16 cellular contexts compared by ENCODE assay signal in the genomic region with DNA sequence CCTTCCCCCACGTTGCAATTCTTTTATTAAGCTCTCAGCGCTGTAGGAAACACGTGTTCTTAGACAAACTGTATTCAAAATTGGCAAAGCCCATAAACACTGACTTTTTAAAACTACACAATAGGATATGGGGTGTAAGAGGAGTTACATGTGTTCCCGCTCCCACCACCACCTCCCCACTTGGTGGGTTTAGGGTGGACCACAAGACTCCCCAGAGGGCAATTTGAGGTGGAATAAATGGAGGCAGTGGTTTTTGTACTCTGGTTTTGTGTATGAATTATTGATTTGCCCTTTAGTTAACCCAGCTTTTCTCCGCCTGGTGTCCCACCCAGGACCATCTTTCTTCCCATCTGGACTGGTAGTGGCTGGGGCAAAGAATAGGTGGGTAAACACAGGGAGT. TPM values are rescaled to one million over a fixed set of nuclear protein-coding genes. Genes with fewer than 3 reads are reported as not detected.
A peak's percentile ranks its signal among the peaks of the same experiment; 100 is the strongest.
DNase-seq lines count a peak whose midpoint lies in the region; ATAC-seq and TF ChIP-seq lines count a peak whose summit lies in the region.
"Had no signal": no experiment of that assay in that cellular context is flagged by ENCODE, and none has a peak within 500 bp of the region (broad histone marks: within the 10 kb centered on the region; RNA-seq: fewer than 3 reads in every experiment).

No MANE protein-coding gene starts in this region.

- H3K27ac ChIP-seq in BLaER1 treated with 17β-estradiol and CSF1 and Interleukin-3, amounts not matched to agents 10 nM and 100 nM, result no peak overlapping the region

- H3K9ac ChIP-seq in BLaER1 treated with 17β-estradiol and CSF1 and Interleukin-3, amounts not matched to agents 10 nM and 100 nM, result no peak overlapping the region

- H3K27ac Mint-ChIP-seq in activated CD8-positive, alpha-beta T cell treated with anti-CD3 and anti-CD28 coated beads for 36 hours, result peak overlapping the region; percentile 5
- H3K27ac Mint-ChIP-seq in activated CD8-positive, alpha-beta T cell treated with anti-CD3 and anti-CD28 coated beads, Interleukin-2, amount 10 ng/mL, durations not matched to agents 7 days and 5 days, result no peak overlapping the region
- H3K27ac Mint-ChIP-seq in glutamatergic neuron (ENCODE audit: unreplicated experiment), result no peak overlapping the region
- H3K27ac Mint-ChIP-seq: B cell had no signal

- intact Hi-C loops in activated CD8-positive, alpha-beta T cell treated with anti-CD3 and anti-CD28 coated beads for 36 hours (cut with micrococcal nuclease), result no loop called here

- no peak for TF ChIP-seq CTCF in activated CD8-positive, alpha-beta T cell treated with anti-CD3 and anti-CD28 coated beads for 36 hours (IDR thresholded peaks at IDR 0.05)
- TF ChIP-seq CTCF in glutamatergic neuron (IDR thresholded peaks at IDR 0.05; ENCODE audit: partially characterized antibody, unreplicated experiment), result no peak

- peaks cover 0 to 76% (median 60%) of the 10 kb centered on the region in 11 experiments; a peak in 17 of 22 replicates for H4K20me1 ChIP-seq in BLaER1 treated with 17β-estradiol and CSF1 and Interleukin-3, amounts not matched to agents 10 nM and 100 nM

- peaks cover 38% of the 10 kb centered on the region for H3K4me1 Mint-ChIP-seq in activated CD8-positive, alpha-beta T cell treated with anti-CD3 and anti-CD28 coated beads for 36 hours (ENCODE audit: low read depth)
- H3K4me1 Mint-ChIP-seq in activated CD8-positive, alpha-beta T cell treated with anti-CD3 and anti-CD28 coated beads, Interleukin-2, amount 10 ng/mL, durations not matched to agents 7 days and 5 days (ENCODE audit: low read depth), result peaks cover 49% of the 10 kb centered on the region
- peaks cover 25% of the 10 kb centered on the region for H3K4me1 Mint-ChIP-seq in glutamatergic neuron (ENCODE audit: low read depth, unreplicated experiment)

- H3K9me3 Mint-ChIP-seq in activated CD8-positive, alpha-beta T cell treated with anti-CD3 and anti-CD28 coated beads for 36 hours, result no peaks in the 10 kb centered on the region
- H3K9me3 Mint-ChIP-seq in activated CD8-positive, alpha-beta T cell treated with anti-CD3 and anti-CD28 coated beads, Interleukin-2, amount 10 ng/mL, durations not matched to agents 7 days and 5 days (ENCODE audit: insufficient read depth), result no peaks in the 10 kb centered on the region
- H3K9me3 Mint-ChIP-seq in glutamatergic neuron (ENCODE audit: unreplicated experiment), result peaks cover 13% of the 10 kb centered on the region
- H3K9me3 Mint-ChIP-seq: CD8-positive, alpha-beta memory T cell had no signal

- H3K27me3 Mint-ChIP-seq in activated CD8-positive, alpha-beta T cell treated with anti-CD3 and anti-CD28 coated beads for 36 hours, result no peaks in the 10 kb centered on the region
- H3K27me3 Mint-ChIP-seq in activated CD8-positive, alpha-beta T cell treated with anti-CD3 and anti-CD28 coated beads, Interleukin-2, amount 10 ng/mL, durations not matched to agents 7 days and 5 days (ENCODE audit: low read depth), result no peaks in the 10 kb centered on the region
- H3K27me3 Mint-ChIP-seq in glutamatergic neuron (ENCODE audit: unreplicated experiment), result peaks cover 7% of the 10 kb centered on the region
- H3K27me3 Mint-ChIP-seq: B cell had no signal

- POLR2A ChIA-PET in activated CD8-positive, alpha-beta T cell treated with anti-CD3 and anti-CD28 coated beads for 36 hours (lab: Charles Lee), result no interaction called here
- POLR2A ChIA-PET in activated CD8-positive, alpha-beta T cell treated with anti-CD3 and anti-CD28 coated beads, Interleukin-2, amount 10 ng/mL, durations not matched to agents 7 days and 5 days (lab: Charles Lee), result no interaction called here

- H3K36me3 Mint-ChIP-seq in activated CD8-positive, alpha-beta T cell treated with anti-CD3 and anti-CD28 coated beads for 36 hours (ENCODE audit: low read depth), result peaks cover 41% of the 10 kb centered on the region
- H3K36me3 Mint-ChIP-seq in activated CD8-positive, alpha-beta T cell treated with anti-CD3 and anti-CD28 coated beads, Interleukin-2, amount 10 ng/mL, durations not matched to agents 7 days and 5 days (ENCODE audit: low read depth), result peaks cover 43% of the 10 kb centered on the region
- peaks cover 5% of the 10 kb centered on the region for H3K36me3 Mint-ChIP-seq in glutamatergic neuron (ENCODE audit: unreplicated experiment)

- CTCF ChIA-PET in activated CD8-positive, alpha-beta T cell treated with anti-CD3 and anti-CD28 coated beads for 36 hours (lab: Charles Lee), result interaction anchor here (0.8 to 4.2 kb wide), 2 partner anchors 7 to 10 kb away, joined by 3 to 44 read pairs; no protein-coding TSS in a partner anchor
- CTCF ChIA-PET in activated CD8-positive, alpha-beta T cell treated with anti-CD3 and anti-CD28 coated beads, Interleukin-2, amount 10 ng/mL, durations not matched to agents 7 days and 5 days (lab: Charles Lee), result interaction anchor here (1.8 kb wide), 1 partner anchor 14 kb away, joined by 4 read pairs; no protein-coding TSS in a partner anchor

- H3K4me3 Mint-ChIP-seq in activated CD8-positive, alpha-beta T cell treated with anti-CD3 and anti-CD28 coated beads for 36 hours, result no peak overlapping the region
- H3K4me3 Mint-ChIP-seq in activated CD8-positive, alpha-beta T cell treated with anti-CD3 and anti-CD28 coated beads, Interleukin-2, amount 10 ng/mL, durations not matched to agents 7 days and 5 days, result no peak overlapping the region
- H3K4me3 Mint-ChIP-seq in glutamatergic neuron (ENCODE audit: unreplicated experiment), result peak overlapping the region; percentile 26
- H3K4me3 Mint-ChIP-seq: B cell had no signal

- H3K9me3 ChIP-seq in BLaER1 treated with 17β-estradiol and CSF1 and Interleukin-3, amounts not matched to agents 10 nM and 100 nM (replicated peaks in 1 of 11), result no peaks in the 10 kb centered on the region

- ATAC-seq in activated CD8-positive, alpha-beta T cell treated with anti-CD3 and anti-CD28 coated beads for 36 hours, result no peak
- no peak for ATAC-seq in activated CD8-positive, alpha-beta T cell treated with anti-CD3 and anti-CD28 coated beads, Interleukin-2, amount 10 ng/mL, durations not matched to agents 7 days and 5 days
- ATAC-seq: Right ventricle myocardium inferior had no signal

- no peak for DNase-seq in activated CD8-positive, alpha-beta T cell treated with anti-CD3 and anti-CD28 coated beads for 36 hours
- no peak for DNase-seq in activated CD8-positive, alpha-beta T cell treated with anti-CD3 and anti-CD28 coated beads, Interleukin-2, amount 10 ng/mL, durations not matched to agents 7 days and 5 days
- DNase-seq in NCI-H187 (lab: John Stamatoyannopoulos, UW) (peak; percentile 29 to 44), glutamatergic neuron (no peak), C1 segment of cervical spinal cord (lab: John Stamatoyannopoulos, UW) (no peak), COR-L47 (lab: John Stamatoyannopoulos, UW) (no peak)
- DNase-seq in central memory CD4-positive, alpha-beta T cell, result no peak
- DNase-seq: CD8-positive, alpha-beta memory T cell; KG1; NCI-H1417 treated with DMSO at 0.1 percent for 48 hours; NCI-H2029 had no signal

- H3K27me3 ChIP-seq in BLaER1 treated with 17β-estradiol and CSF1 and Interleukin-3, amounts not matched to agents 10 nM and 100 nM, result peaks cover 22 to 30% (median 24%) of the 10 kb centered on the region in 11 experiments

- peaks cover 52 to 69% (median 60%) of the 10 kb centered on the region in 10 experiments for H3K4me1 ChIP-seq in BLaER1 treated with 17β-estradiol and CSF1 and Interleukin-3, amounts not matched to agents 10 nM and 100 nM

- peaks cover 0 to 33% (median 16%) of the 10 kb centered on the region in 11 experiments; a peak in 13 of 22 replicates for H3K36me3 ChIP-seq in BLaER1 treated with 17β-estradiol and CSF1 and Interleukin-3, amounts not matched to agents 10 nM and 100 nM

- 0 out of 20 replicates have a peak overlapping the region, but pooled peaks of 1 of the 10 experiments have one; percentile 3 for H3K4me3 ChIP-seq in BLaER1 treated with 17β-estradiol and CSF1 and Interleukin-3, amounts not matched to agents 10 nM and 100 nM

- peak overlapping the region; percentile 85 to 98 (median 95) for H3K4me2 ChIP-seq in BLaER1 treated with 17β-estradiol and CSF1 and Interleukin-3, amounts not matched to agents 10 nM and 100 nM

RNA-seq across cellular contexts. Expression of a gene that starts 3.7 kb away (rescaled TPM):
- 100 to 1,000 TPM; 127 to 128 TPM for total RNA-seq in activated CD8-positive, alpha-beta T cell treated with anti-CD3 and anti-CD28 coated beads for 36 hours
- 10 to 100 TPM; 88.1 to 89.6 TPM for total RNA-seq in activated CD8-positive, alpha-beta T cell treated with anti-CD3 and anti-CD28 coated beads, Interleukin-2, amount 10 ng/mL, durations not matched to agents 7 days and 5 days
- 48.7 TPM for total RNA-seq in glutamatergic neuron (ENCODE audit: unreplicated experiment)

RNA-seq across cellular contexts. Expression of a gene that starts 38.9 kb away (rescaled TPM):
- not detected for total RNA-seq in activated CD8-positive, alpha-beta T cell treated with anti-CD3 and anti-CD28 coated beads for 36 hours
- not detected for total RNA-seq in activated CD8-positive, alpha-beta T cell treated with anti-CD3 and anti-CD28 coated beads, Interleukin-2, amount 10 ng/mL, durations not matched to agents 7 days and 5 days
- total RNA-seq in glutamatergic neuron (ENCODE audit: unreplicated experiment), result 2.7 TPM
- total RNA-seq: B cell; CD8-positive, alpha-beta memory T cell; NCI-H460; SK-MEL-5 had no signal

Comparison
In these comparisons a context has a peak if more than half of its experiments do, and no peak if none do; other contexts are left out.
1. DNase-seq: peak in NCI-H187 (2 of 2); none in activated CD8-positive, alpha-beta T cell treated with anti-CD3 and anti-CD28 coated beads for 36 hours (single experiment), activated CD8-positive, alpha-beta T cell treated with anti-CD3 and anti-CD28 coated beads, Interleukin-2, amount 10 ng/mL, durations not matched to agents 7 days and 5 days (single experiment), glutamatergic neuron (single experiment), C1 segment of cervical spinal cord (0 of 14), central memory CD4-positive, alpha-beta T cell (single experiment) and COR-L47 (single experiment).